In genomic region chr21:36379236-36379635, GRCh38 we compare ENCODE assay signal across 18 cellular contexts. TPM values are rescaled to one million over a fixed set of nuclear protein-coding genes. Genes with fewer than 3 reads are reported as not detected.
DNase-seq lines count a peak whose midpoint lies in the region; ATAC-seq, FAIRE-seq and TF ChIP-seq lines count a peak whose summit lies in the region.
"Had no signal": no experiment of that assay in that cellular context is flagged by ENCODE, and none has a peak within 500 bp of the region (broad histone marks: within the 10 kb centered on the region; RNA-seq: fewer than 3 reads in every experiment).

No MANE protein-coding gene starts in this region.

- H3K4me1 Mint-ChIP-seq in neural progenitor cell (peaks cover 11% of the 10 kb centered on the region), type B pancreatic cell (ENCODE audit: unreplicated experiment) (peaks cover 3% of the 10 kb centered on the region)

- ATAC-seq in K562 (peak; percentile 42), GM18867 (IDR thresholded peaks at IDR 0.05; ENCODE audit: unreplicated experiment) (no peak), mucosa of descending colon (no peak)

- H3K9me3 Mint-ChIP-seq in neural progenitor cell (no peaks in the 10 kb centered on the region), type B pancreatic cell (no peaks in the 10 kb centered on the region)
- H3K9me3 Mint-ChIP-seq: IgD-negative memory B cell had no signal

- intact Hi-C loops in K562 (cut with micrococcal nuclease), result no loop called here
- intact Hi-C loops in mucosa of descending colon (cut with DNase I, micrococcal nuclease), result no loop called here
- intact Hi-C loops in prostate gland (cut with DNase I), result no loop called here

- H3F3A ChIP-seq in neural progenitor cell (ENCODE audit: low read depth), result peaks cover 34% of the 10 kb centered on the region

- H3K4me1 ChIP-seq in K562 (replicated peaks in 1 of 2; ENCODE audit: control insufficient read depth in 2 of 2, insufficient read depth in 2 of 2, low read length in 2 of 2) (no peaks in the 10 kb centered on the region), neural progenitor cell (peaks cover 7% of the 10 kb centered on the region), mucosa of descending colon (ENCODE audit: low read depth) (peaks cover 17% of the 10 kb centered on the region), prostate gland (replicated peaks) (no peaks in the 10 kb centered on the region)

- CTCF ChIA-PET in K562 (lab: Yijun Ruan, JAX; ENCODE audit: low intra/inter-chr PET ratio), result no interaction called here

- in situ Hi-C loops in K562 (cut with MboI), result no loop called here

- H2AFZ ChIP-seq in K562 (ENCODE audit: low read depth, low read length), result no peak overlapping the region
- no peak overlapping the region for H2AFZ ChIP-seq in neural progenitor cell (replicated peaks)

- TF ChIP-seq CTCF in K562 (IDR thresholded peaks at IDR 0.05 in 2 of 3, conservative IDR thresholded peaks at IDR 0.05 in 1 of 3; ENCODE audit: insufficient read depth in 2 of 3, low read depth in 1 of 3, low read length in 3 of 3) (no peak), neural progenitor cell (IDR thresholded peaks at IDR 0.05) (no peak), type B pancreatic cell (conservative IDR thresholded peaks at IDR 0.05) (no peak), mucosa of descending colon (IDR thresholded peaks at IDR 0.05) (no peak), prostate gland (IDR thresholded peaks at IDR 0.05) (no peak)

- peaks cover 37% of the 10 kb centered on the region for H3K36me3 ChIP-seq in K562 (ENCODE audit: control insufficient read depth, insufficient read depth, low read length)
- H3K36me3 ChIP-seq in neural progenitor cell, result peaks cover 9% of the 10 kb centered on the region
- no peaks in the 10 kb centered on the region for H3K36me3 ChIP-seq in mucosa of descending colon (ENCODE audit: low read depth)
- H3K36me3 ChIP-seq in prostate gland, result no peaks in the 10 kb centered on the region

- no peak for TF ChIP-seq EP300 in K562 (IDR thresholded peaks at IDR 0.05; ENCODE audit: low read length)

- H3K4me3 ChIP-seq in K562, result no peak overlapping the region
- no peak overlapping the region for H3K4me3 ChIP-seq in neural progenitor cell
- no peak overlapping the region for H3K4me3 ChIP-seq in mucosa of descending colon
- no peak overlapping the region for H3K4me3 ChIP-seq in prostate gland

- no peak overlapping the region for H3K9ac ChIP-seq in K562 (ENCODE audit: insufficient read depth in 1 of 2, low read depth in 2 of 2, low read length in 2 of 2)
- H3K9ac ChIP-seq in neural progenitor cell, result no peak overlapping the region

- H3K9me1 ChIP-seq in K562 (ENCODE audit: control insufficient read depth, insufficient read depth, low read length), result no peaks in the 10 kb centered on the region

- FAIRE-seq in K562 (lab: Jason Lieb, UNC), result no peak
- FAIRE-seq: GM18507 had no signal

- H3K27ac ChIP-seq in K562 (ENCODE audit: extremely low read depth, low read depth, low read length) (no peak overlapping the region), neural progenitor cell (peak overlapping the region; percentile 46), prostate gland (no peak overlapping the region)

- H3K27ac Mint-ChIP-seq in neural progenitor cell (no peak overlapping the region), type B pancreatic cell (no peak overlapping the region)

- H3K36me3 Mint-ChIP-seq in neural progenitor cell (peaks cover 18% of the 10 kb centered on the region), type B pancreatic cell (peaks cover 10% of the 10 kb centered on the region)

- H3K27me3 Mint-ChIP-seq in neural progenitor cell (ENCODE audit: insufficient read depth, low read depth), result no peaks in the 10 kb centered on the region
- no peaks in the 10 kb centered on the region for H3K27me3 Mint-ChIP-seq in type B pancreatic cell
- H3K27me3 Mint-ChIP-seq: IgD-negative memory B cell had no signal

- H3K27me3 ChIP-seq in K562 (ENCODE audit: control insufficient read depth in 2 of 2, insufficient read depth in 2 of 2, low read length in 2 of 2) (no peaks in the 10 kb centered on the region), neural progenitor cell (no peaks in the 10 kb centered on the region), prostate gland (replicated peaks; ENCODE audit: insufficient read depth) (no peaks in the 10 kb centered on the region)

- TF ChIP-seq POLR2A in K562 (conservative IDR thresholded peaks at IDR 0.05), result no peak
- no peak for TF ChIP-seq POLR2A in prostate gland (IDR thresholded peaks at IDR 0.05)

- BruUV-seq in K562 (replicated peaks; lab: Mats Ljungman, UMichigan), result no TSS peak

- no peaks in the 10 kb centered on the region for H4K20me1 ChIP-seq in K562 (replicated peaks; ENCODE audit: control insufficient read depth, insufficient read depth, low read length)
- peaks cover 4% of the 10 kb centered on the region for H4K20me1 ChIP-seq in neural progenitor cell (ENCODE audit: low read depth)

- H3K79me2 ChIP-seq in K562 (ENCODE audit: control insufficient read depth, insufficient read depth, low read length), result no peaks in the 10 kb centered on the region
- no peaks in the 10 kb centered on the region for H3K79me2 ChIP-seq in neural progenitor cell (ENCODE audit: low read depth)

- H3K4me2 ChIP-seq in K562 (ENCODE audit: insufficient read depth, low read length) (no peak overlapping the region), neural progenitor cell (no peak overlapping the region)

- H3K4me3 Mint-ChIP-seq in neural progenitor cell (no peak overlapping the region), type B pancreatic cell (no peak overlapping the region)
- H3K4me3 Mint-ChIP-seq: IgD-negative memory B cell had no signal

- DNase-seq in activated CD8-positive, alpha-beta memory T cell treated with anti-CD3 and anti-CD28 coated beads for 24 hours, result peak; percentile 21
- DNase-seq in activated CD8-positive, alpha-beta memory T cell treated with anti-CD3 and anti-CD28 coated beads, Interleukin-2, amount 50 U/mL, for 4 hours, result no peak
- DNase-seq in K562 (ENCODE audit: extremely low read depth in 1 of 4, low spot score in 3 of 4) (no peak), neural progenitor cell (ENCODE audit: low spot score) (peak; percentile 47), type B pancreatic cell (ENCODE audit: extremely low spot score, unreplicated experiment) (peak; percentile 15), mucosa of descending colon (no peak), prostate gland (ENCODE audit: low spot score) (no peak)
- DNase-seq: C1 segment of cervical spinal cord; COR-L47; DMS153; MV-4-11; NCI-H1417 treated with DMSO at 0.1 percent for 48 hours; NCI-H2081; NCI-H526; NK-92 treated with Interleukin-12 subunit alpha and Interleukin-12 subunit beta, amount 100 ng/mL, for 24 hours had no signal

- H3K9me3 ChIP-seq in K562 (replicated peaks; ENCODE audit: control insufficient read depth, insufficient read depth, low read depth, low read length), result no peaks in the 10 kb centered on the region
- H3K9me3 ChIP-seq in neural progenitor cell (ENCODE audit: low read depth), result no peaks in the 10 kb centered on the region
- no peaks in the 10 kb centered on the region for H3K9me3 ChIP-seq in mucosa of descending colon
- no peaks in the 10 kb centered on the region for H3K9me3 ChIP-seq in prostate gland

- TF ChIP-seq RAD21 in K562 (CRISPR knock-in tag; conservative IDR thresholded peaks at IDR 0.05 in 1 of 2, IDR thresholded peaks at IDR 0.05 in 1 of 2), result no peak

- 92% methylated on average over 7 of the region's 7 CpGs for WGBS in K562 (ENCODE audit: insufficient coverage, low coverage, missing lambda C conversion rate)
- 97% methylated on average over 7 of the region's 7 CpGs for WGBS in prostate gland

- POLR2A ChIA-PET in K562 (lab: Yijun Ruan, JAX), result interaction anchor here (1.0 to 1.9 kb wide), 3 partner anchors 10 to 33 kb away, joined by 3 to 8 read pairs (median 4); no protein-coding TSS in a partner anchor

RNA-seq across cellular contexts. Expression of gene CHAF1B, which starts 6.0 kb away (rescaled TPM):
- total RNA-seq in K562 (2011; cell fraction: chromatin; rRNA removed; ENCODE audit: low replicate concordance), result 28.3 and 29.4 TPM in 2 replicates
- 14.1 and 17.0 TPM in 2 replicates for total RNA-seq in K562 (2011; cell fraction: nucleolus; rRNA removed)
- 21.1 and 28.3 TPM in 2 replicates for total RNA-seq in K562 (2011; cell fraction: nucleoplasm; rRNA removed)
- total RNA-seq in K562 (2014; rRNA removed) (17.8 and 23.0 TPM in 2 replicates), K562 (2014; rRNA removed; fragmentation: Illumina TruSeq; extraction: Trizol) (24.0 and 28.3 TPM in 2 replicates), K562 (2015; rRNA removed; fragmentation: Illumina TruSeq; extraction: Trizol) (22.7 and 23.4 TPM in 2 replicates), K562 (2021) (32.3 and 36.8 TPM in 2 replicates), neural progenitor cell (ENCODE audit: low replicate concordance) (19.4 and 26.1 TPM in 2 replicates), type B pancreatic cell (ENCODE audit: low replicate concordance) (7.4 and 17.1 TPM in 2 replicates), mucosa of descending colon (1 to 10 TPM; 1.4 to 4.7 (median 1.5) TPM), prostate gland (1 to 10 TPM; 4.2 to 4.9 TPM)
- polyA plus RNA-seq in K562 (2011; rRNA removed) (21.0 and 24.4 TPM in 2 replicates), K562 (2014; fragmentation: Illumina TruSeq; extraction: Trizol) (29.7 and 34.2 TPM in 2 replicates), K562 (2014; fragmentation: Nextera tagmentation; extraction: Ambion mirVana) (10 to 100 TPM in 1 of 2 experiments, 1 to 10 TPM in 1; 7.5 to 12.2 TPM), K562 (2014; rRNA removed) (19.4 and 23.4 TPM in 2 replicates)
- polyA plus RNA-seq in K562 (2011; cell fraction: cytosol; rRNA removed), result 14.7 and 17.6 TPM in 2 replicates
- 14.3 and 15.2 TPM in 2 replicates for polyA plus RNA-seq in K562 (2011; cell fraction: nucleus; rRNA removed)
- 19.3 and 19.7 TPM in 2 replicates for polyA plus RNA-seq in K562 (2012)
- polyA minus RNA-seq in K562 (2011; rRNA and poly(A)+ RNA removed), result 19.1 and 20.2 TPM in 2 replicates
- 17.5 and 19.8 TPM in 2 replicates for polyA minus RNA-seq in K562 (2011; cell fraction: cytosol; rRNA and poly(A)+ RNA removed)
- polyA minus RNA-seq in K562 (2011; cell fraction: nucleus; rRNA and poly(A)+ RNA removed), result 7.4 and 10.0 TPM in 2 replicates

RNA-seq across cellular contexts. Expression of gene MORC3, which starts 59.2 kb away (rescaled TPM):
- total RNA-seq in K562 (2011; cell fraction: chromatin; rRNA removed; ENCODE audit: low replicate concordance), result 69.1 and 213 TPM in 2 replicates
- 39.4 and 52.0 TPM in 2 replicates for total RNA-seq in K562 (2011; cell fraction: nucleolus; rRNA removed)
- total RNA-seq in K562 (2011; cell fraction: nucleoplasm; rRNA removed), result 78.0 and 101 TPM in 2 replicates
- 34.5 and 48.6 TPM in 2 replicates for total RNA-seq in K562 (2014; rRNA removed)
- total RNA-seq in K562 (2014; rRNA removed; fragmentation: Illumina TruSeq; extraction: Trizol), result 53.7 and 61.1 TPM in 2 replicates
- total RNA-seq in K562 (2015; rRNA removed; fragmentation: Illumina TruSeq; extraction: Trizol), result 46.0 and 52.1 TPM in 2 replicates
- total RNA-seq in K562 (2021), result 29.5 and 36.1 TPM in 2 replicates
- 34.6 and 43.4 TPM in 2 replicates for polyA plus RNA-seq in K562 (2011; rRNA removed)
- polyA plus RNA-seq in K562 (2011; cell fraction: cytosol; rRNA removed), result 4.9 and 13.5 TPM in 2 replicates
- 19.9 and 29.4 TPM in 2 replicates for polyA plus RNA-seq in K562 (2011; cell fraction: nucleus; rRNA removed)
- 16.6 and 19.7 TPM in 2 replicates for polyA plus RNA-seq in K562 (2012)
- polyA plus RNA-seq in K562 (2014; fragmentation: Illumina TruSeq; extraction: Trizol), result 30.0 and 36.0 TPM in 2 replicates
- polyA plus RNA-seq in K562 (2014; fragmentation: Nextera tagmentation; extraction: Ambion mirVana), result 10 to 100 TPM; 12.7 to 20.5 TPM
- polyA plus RNA-seq in K562 (2014; rRNA removed), result 26.1 and 30.6 TPM in 2 replicates
- 86.5 and 93.2 TPM in 2 replicates for polyA minus RNA-seq in K562 (2011; rRNA and poly(A)+ RNA removed)
- 19.8 and 24.6 TPM in 2 replicates for polyA minus RNA-seq in K562 (2011; cell fraction: cytosol; rRNA and poly(A)+ RNA removed)
- polyA minus RNA-seq in K562 (2011; cell fraction: nucleus; rRNA and poly(A)+ RNA removed), result 31.8 and 54.8 TPM in 2 replicates
- total RNA-seq in neural progenitor cell (ENCODE audit: low replicate concordance), result 43.6 and 68.7 TPM in 2 replicates
- total RNA-seq in type B pancreatic cell (ENCODE audit: low replicate concordance), result 23.6 and 26.9 TPM in 2 replicates
- total RNA-seq in mucosa of descending colon, result 10 to 100 TPM; 27.9 to 42.1 (median 29.9) TPM
- total RNA-seq in prostate gland, result 10 to 100 TPM; 34.8 to 42.0 TPM

Comparison
In these comparisons a context has a peak if more than half of its experiments do, and no peak if none do; other contexts are left out.
1. DNase-seq: peak in activated CD8-positive, alpha-beta memory T cell treated with anti-CD3 and anti-CD28 coated beads for 24 hours (single experiment), neural progenitor cell (single experiment) and type B pancreatic cell (single experiment); none in activated CD8-positive, alpha-beta memory T cell treated with anti-CD3 and anti-CD28 coated beads, Interleukin-2, amount 50 U/mL, for 4 hours (single experiment), K562 (0 of 4), mucosa of descending colon (0 of 3) and prostate gland (single experiment).